Comparison of ENCODE assay signal across 9 cellular contexts in the genomic region with DNA sequence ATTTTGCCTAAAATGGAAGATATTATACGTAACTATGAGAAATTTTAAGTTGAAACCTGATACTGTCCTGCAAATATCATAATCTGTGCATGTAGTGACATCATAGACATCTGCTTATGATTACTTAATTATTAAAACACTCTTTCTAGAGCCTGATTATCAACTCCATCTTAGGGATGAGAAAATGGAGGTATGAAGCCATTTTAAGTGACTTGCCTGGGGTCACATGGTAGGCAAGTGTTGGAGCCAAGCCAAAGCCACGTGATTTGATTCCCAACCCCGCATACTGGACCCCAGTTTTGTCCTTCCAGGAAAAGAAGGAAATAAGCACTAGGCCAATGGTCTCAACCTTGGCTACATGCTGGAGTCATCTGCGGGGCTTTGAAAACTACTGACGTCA.
"Had no signal": no experiment of that assay in that cellular context is flagged by ENCODE, and none has a peak within 500 bp of the region (broad histone marks: within the 10 kb centered on the region; RNA-seq: fewer than 3 reads in every experiment).

No MANE protein-coding gene starts in this region.

- ATAC-seq: HCT116, HepG2 had no signal

- H3K36me3 ChIP-seq: HAP-1 had no signal

- H3K4me3 ChIP-seq: GM23248, HAP-1 had no signal

- H3K9me3 ChIP-seq: HAP-1 had no signal

- H3K9ac ChIP-seq: GM23248 had no signal

- H3K27ac ChIP-seq: GM23248, HL-60 had no signal

- FAIRE-seq: H54, HepG2 had no signal

- H3K4me1 ChIP-seq: HAP-1 had no signal

- DNase-seq: GM23248, GOT3, HFFc6, KBM-7 had no signal

- H2AFZ ChIP-seq: GM23248 had no signal
